In genomic region chr12:57874166-57875108, GRCh38 we compare ENCODE assay signal across 13 cellular contexts. TPM values are rescaled to one million over a fixed set of nuclear protein-coding genes. Genes with fewer than 3 reads are reported as not detected.
DNase-seq lines count a peak whose midpoint lies in the region; ATAC-seq and TF ChIP-seq lines count a peak whose summit lies in the region.
"Had no signal": no experiment of that assay in that cellular context is flagged by ENCODE, and none has a peak within 500 bp of the region (broad histone marks: within the 10 kb centered on the region; RNA-seq: fewer than 3 reads in every experiment).

No MANE protein-coding gene starts in this region.

- 46 to 53% methylated on average over 8 of the region's 8 CpGs for WGBS in heart right ventricle, 2 donors

- peak overlapping the region in 8 of 10 donors; percentile 47 to 72 (median 56) for H3K27ac ChIP-seq in heart right ventricle

- DNase-seq in Kasumi-1 (lab: John Stamatoyannopoulos, UW) (peak; percentile 77), OCI-M1 (lab: John Stamatoyannopoulos, UW) (peak; percentile 86), heart right ventricle (no peak), pons (ENCODE audit: low spot score) (peak; percentile 19), GM19238 (ENCODE audit: insufficient read length, low spot score) (no peak), NCI-H2171 (lab: John Stamatoyannopoulos, UW) (no peak), T-helper 1 cell (no peak), HUDEP-2 (lab: John Stamatoyannopoulos, UW; ENCODE audit: unreplicated experiment in 76 of 76) (no peak)
- DNase-seq: activated CD4-positive, alpha-beta memory T cell treated with anti-CD3 and anti-CD28 coated beads for 36 hours; EL; NCI-H1694; NCI-H446; NK-92 treated with Interleukin-12 subunit alpha and Interleukin-12 subunit beta, amount 100 ng/mL, for 24 hours had no signal

- H3K27me3 ChIP-seq in heart right ventricle, result no peaks in the 10 kb centered on the region

- no peak overlapping the region for H3K4me3 ChIP-seq in heart right ventricle

- H3K36me3 ChIP-seq in heart right ventricle, result no peaks in the 10 kb centered on the region

- ATAC-seq in heart right ventricle, result peak in 7 of 8 donors; percentile 40 to 81 (median 54)

- intact Hi-C loops in heart right ventricle (cut with DNase I), result no loop called here

- H3K9me3 ChIP-seq in heart right ventricle, result no peaks in the 10 kb centered on the region

- no peak for TF ChIP-seq CTCF in heart right ventricle (IDR thresholded peaks at IDR 0.05)

- H3K4me1 ChIP-seq in heart right ventricle, result peaks cover 6 to 33% (median 23%) of the 10 kb centered on the region in 9 donors

RNA-seq across cellular contexts. Expression of gene CTDSP2, which starts 27.9 kb away (rescaled TPM):
- total RNA-seq in heart right ventricle, result 100 to 1,000 TPM in 2 of 10 donors, 10 to 100 TPM in 8; 76.4 to 138 (median 86.3) TPM
- 10 to 100 TPM; 31.2 to 31.7 TPM for polyA plus RNA-seq in heart right ventricle

RNA-seq across cellular contexts. Expression of gene AVIL, which starts 55.9 kb away (rescaled TPM):
- total RNA-seq in heart right ventricle, result 1 to 10 TPM in 9 of 10 donors, under 1 TPM in 1; 1.00 to 2.9 (median 1.7) TPM
- 1 to 10 TPM; 1.3 to 8.4 TPM for polyA plus RNA-seq in heart right ventricle

Comparison
In these comparisons a context has a peak if more than half of its experiments do, and no peak if none do; other contexts are left out.
1. DNase-seq: peak in Kasumi-1 (2 of 2), OCI-M1 (single experiment) and pons (single experiment); none in heart right ventricle (0 of 2), GM19238 (single experiment), NCI-H2171 (single experiment), T-helper 1 cell (0 of 5) and HUDEP-2 (0 of 76).